In the genomic region with DNA sequence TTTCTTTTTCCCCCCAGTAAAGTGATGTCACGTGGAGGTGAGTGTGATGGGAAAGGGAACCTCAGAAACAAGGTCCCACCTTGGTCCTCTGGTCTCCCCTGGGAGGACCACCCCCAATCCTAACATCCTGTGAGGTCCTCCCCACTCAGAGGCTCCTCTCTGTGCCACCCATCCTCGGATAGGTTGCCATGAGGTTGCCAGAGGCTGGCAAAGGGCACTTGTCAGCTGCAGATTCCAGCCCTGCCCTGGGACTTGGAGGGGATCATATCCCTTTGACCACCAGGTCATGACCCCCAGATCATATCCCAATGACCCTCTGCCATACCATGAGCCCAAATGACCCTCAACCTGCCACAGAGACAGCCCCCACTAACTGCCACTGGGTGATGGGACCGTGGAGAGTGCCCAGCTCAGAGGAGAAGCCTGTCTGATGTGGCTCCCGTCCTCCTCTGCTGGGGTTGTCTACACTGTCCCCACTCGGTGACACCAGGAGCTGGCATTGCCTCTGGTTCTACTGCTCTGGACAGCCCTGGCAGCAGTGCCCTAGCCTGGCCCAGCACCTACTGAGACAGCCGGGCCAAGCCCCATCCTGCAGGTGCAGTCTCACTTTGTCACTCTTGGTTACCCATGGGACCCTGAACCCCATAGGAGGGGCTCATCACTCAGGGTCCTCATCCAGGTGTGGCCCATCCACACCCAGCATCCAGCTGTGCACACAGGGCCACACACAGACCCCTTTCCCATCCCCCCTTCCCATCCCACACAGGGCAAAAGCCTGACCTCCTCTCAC, we compare ENCODE assay signal across 14 cellular contexts.
DNase-seq lines count a peak whose midpoint lies in the region; ATAC-seq and TF ChIP-seq lines count a peak whose summit lies in the region.
"Had no signal": no experiment of that assay in that cellular context is flagged by ENCODE, and none has a peak within 500 bp of the region (broad histone marks: within the 10 kb centered on the region; RNA-seq: fewer than 3 reads in every experiment).

No MANE protein-coding gene starts in this region.

- intact Hi-C loops in left ventricle myocardium superior (cut with micrococcal nuclease) = no loop called here
- intact Hi-C loops in sciatic nerve (cut with DNase I) = no loop called here

- H3K4me1 ChIP-seq in Peyer's patch = peaks cover 0 to 10% (median 0%) of the 10 kb centered on the region in 4 donors

- DNase-seq in Peyer's patch (peak in 2 of 3 donors; percentile 38 to 39), left ventricle myocardium superior (peak; percentile 21), sciatic nerve (ENCODE audit: low spot score) (peak; percentile 49), EL (no peak), NCI-H1105 treated with DMSO at 0.1 percent for 48 hours (lab: John Stamatoyannopoulos, UW) (no peak), COLO829 (ENCODE audit: low spot score) (no peak)
- peak; percentile 46 for DNase-seq in activated CD8-positive, alpha-beta memory T cell treated with anti-CD3 and anti-CD28 coated beads, Interleukin-2, amount 50 U/mL, for 48 hours
- DNase-seq: GDM1, HCEC 1CT, NCI-H1694 treated with DMSO at 0.1 percent for 48 hours, NCI-H526 treated with DMSO at 0.1 percent for 48 hours had no signal

- TF ChIP-seq POLR2A in Peyer's patch (IDR thresholded peaks at IDR 0.05) = no peak

- H3K36me3 ChIP-seq in Peyer's patch = no peaks in the 10 kb centered on the region

- H3K9me3 ChIP-seq in Peyer's patch = no peaks in the 10 kb centered on the region

- no peak overlapping the region for H3K4me3 ChIP-seq in Peyer's patch

- ATAC-seq in left ventricle myocardium superior = no peak
- no peak for ATAC-seq in sciatic nerve
- ATAC-seq: CD8-positive, alpha-beta T cell; Panc1; stimulated activated naive CD8-positive, alpha-beta T cell treated with anti-CD3 and anti-CD28 coated beads, Interleukin-15, Interleukin-2, amounts not matched to agents 100 U/mL and 50 U/mL, for 24 hours had no signal

- H3K27me3 ChIP-seq in Peyer's patch = no peaks in the 10 kb centered on the region

- no peak for TF ChIP-seq CTCF in Peyer's patch (IDR thresholded peaks at IDR 0.05)

- H3K27ac ChIP-seq in Peyer's patch = no peak overlapping the region

Comparison
In these comparisons a context has a peak if more than half of its experiments do, and no peak if none do; other contexts are left out.
1. DNase-seq: peak in Peyer's patch (2 of 3), activated CD8-positive, alpha-beta memory T cell treated with anti-CD3 and anti-CD28 coated beads, Interleukin-2, amount 50 U/mL, for 48 hours (single experiment), left ventricle myocardium superior (single experiment) and sciatic nerve (single experiment); none in EL (single experiment), NCI-H1105 treated with DMSO at 0.1 percent for 48 hours (single experiment) and COLO829 (single experiment).